1 cellular context compared by ENCODE assay signal in the genomic region with DNA sequence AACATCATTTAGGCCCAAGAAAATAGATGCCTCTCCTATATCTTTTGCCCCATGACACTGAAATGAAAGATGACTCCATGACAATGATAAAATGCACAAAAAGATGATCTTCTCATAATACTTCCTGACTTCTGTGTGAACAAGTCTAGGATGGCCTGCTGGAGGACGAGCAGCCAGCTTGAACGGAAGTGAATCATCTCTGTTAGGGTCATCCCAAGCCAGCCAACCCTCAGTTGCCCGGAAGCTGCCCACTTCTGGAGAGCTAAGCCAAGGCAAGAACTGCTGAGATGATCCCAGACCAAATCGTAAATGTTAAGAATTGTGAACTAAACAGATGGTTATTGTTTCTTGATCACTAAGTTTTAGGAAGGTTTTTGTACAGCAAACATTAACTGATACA.
TF ChIP-seq lines count a peak whose summit lies in the region.

No MANE protein-coding gene starts in this region.

TF ChIP-seq in SK-N-SH, 30 proteins besides CTCF, POLR2A, EP300 and RAD21 (continued from another document):
- TF ChIP-seq, protein P1, sequence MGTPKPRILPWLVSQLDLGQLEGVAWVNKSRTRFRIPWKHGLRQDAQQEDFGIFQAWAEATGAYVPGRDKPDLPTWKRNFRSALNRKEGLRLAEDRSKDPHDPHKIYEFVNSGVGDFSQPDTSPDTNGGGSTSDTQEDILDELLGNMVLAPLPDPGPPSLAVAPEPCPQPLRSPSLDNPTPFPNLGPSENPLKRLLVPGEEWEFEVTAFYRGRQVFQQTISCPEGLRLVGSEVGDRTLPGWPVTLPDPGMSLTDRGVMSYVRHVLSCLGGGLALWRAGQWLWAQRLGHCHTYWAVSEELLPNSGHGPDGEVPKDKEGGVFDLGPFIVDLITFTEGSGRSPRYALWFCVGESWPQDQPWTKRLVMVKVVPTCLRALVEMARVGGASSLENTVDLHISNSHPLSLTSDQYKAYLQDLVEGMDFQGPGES (IDR thresholded peaks at IDR 0.05; ENCODE audit: low read depth, low read length) = no peak
- no peak for TF ChIP-seq GATA2 (CRISPR knock-in tag; IDR thresholded peaks at IDR 0.05)
- TF ChIP-seq MEF2A (IDR thresholded peaks at IDR 0.05; ENCODE audit: borderline replicate concordance, low read depth) = no peak
- TF ChIP-seq FOXM1 (IDR thresholded peaks at IDR 0.05; ENCODE audit: low read depth) = no peak
- TF ChIP-seq YY1 (IDR thresholded peaks at IDR 0.05; ENCODE audit: low read depth) = no peak
- TF ChIP-seq, protein P2, sequence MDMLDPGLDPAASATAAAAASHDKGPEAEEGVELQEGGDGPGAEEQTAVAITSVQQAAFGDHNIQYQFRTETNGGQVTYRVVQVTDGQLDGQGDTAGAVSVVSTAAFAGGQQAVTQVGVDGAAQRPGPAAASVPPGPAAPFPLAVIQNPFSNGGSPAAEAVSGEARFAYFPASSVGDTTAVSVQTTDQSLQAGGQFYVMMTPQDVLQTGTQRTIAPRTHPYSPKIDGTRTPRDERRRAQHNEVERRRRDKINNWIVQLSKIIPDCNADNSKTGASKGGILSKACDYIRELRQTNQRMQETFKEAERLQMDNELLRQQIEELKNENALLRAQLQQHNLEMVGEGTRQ (IDR thresholded peaks at IDR 0.05; ENCODE audit: borderline replicate concordance, low read depth, low read length) = no peak
- no peak for TF ChIP-seq FOSL2 (IDR thresholded peaks at IDR 0.05; ENCODE audit: borderline replicate concordance, low read depth)
- TF ChIP-seq MXI1 (IDR thresholded peaks at IDR 0.05; ENCODE audit: low read depth, low read length) = no peak
- TF ChIP-seq RXRA (IDR thresholded peaks at IDR 0.05; ENCODE audit: borderline replicate concordance, low read depth) = no peak
